35 cellular contexts compared by ENCODE assay signal in the genomic region with DNA sequence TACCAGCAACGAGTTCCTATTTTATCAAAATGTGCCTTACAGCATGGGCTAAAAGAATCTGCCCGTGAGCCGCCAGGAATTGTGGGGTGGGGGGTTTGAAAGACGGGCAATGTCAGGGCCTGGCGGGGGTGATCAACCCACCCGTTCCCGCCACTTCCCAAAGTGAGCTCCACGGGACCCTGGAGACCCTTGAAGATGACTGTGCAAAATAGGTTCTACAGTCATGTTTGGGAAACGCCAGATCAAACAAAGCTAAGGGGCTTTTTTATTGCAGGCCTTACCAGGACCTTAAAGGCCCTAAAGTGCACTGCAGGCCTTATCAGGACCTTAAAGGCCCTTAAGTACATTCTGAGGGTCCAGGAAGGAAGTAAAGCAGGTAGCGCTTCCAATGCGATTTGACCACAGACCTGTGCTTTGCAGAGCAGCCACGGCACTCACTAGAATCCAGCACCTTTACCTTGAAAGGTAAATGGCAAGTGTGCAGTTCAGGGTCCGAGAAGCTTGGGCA.
"Had no signal": no experiment of that assay in that cellular context is flagged by ENCODE, and none has a peak within 500 bp of the region (broad histone marks: within the 10 kb centered on the region; RNA-seq: fewer than 3 reads in every experiment).

No MANE protein-coding gene starts in this region.

- H3K4me1 Mint-ChIP-seq: activated B cell treated with CpG ODN at 0.5 μM for 24 hours; activated CD4-positive, alpha-beta T cell treated with anti-CD3 and anti-CD28 coated beads, Interleukin-2, amount 10 ng/mL, durations not matched to agents 24 days and 14 days; activated naive CD8-positive, alpha-beta T cell treated with anti-CD3 and anti-CD28 coated beads for 36 hours; activated T-helper 17 cell treated with anti-CD3 and anti-CD28 coated beads, Interleukin-2, amount 50 U/mL, for 72 hours had no signal

- H3K9me3 Mint-ChIP-seq: activated CD4-positive, alpha-beta T cell treated with anti-CD3 and anti-CD28 coated beads, Interleukin-2, amount 10 ng/mL, durations not matched to agents 24 days and 14 days; activated T-cell treated with anti-CD3 and anti-CD28 coated beads, Interleukin-2, amount 50 U/mL, for 4 hours; activated T-cell treated with anti-CD3 and anti-CD28 coated beads, Interleukin-2, amount 50 U/mL, for 72 hours; activated T-helper 1 cell treated with anti-CD3 and anti-CD28 coated beads, Interleukin-12 subunit alpha, Interleukin-12 subunit beta, Interleukin-2, Interleukin-4 antibody, amounts not matched to agents 30 ng/mL and 10 ng/mL and 1 ng/mL, durations not matched to agents 14 hours and 24 hours and 36 hours; T-helper 2 cell treated with Interferon-gamma antibody and Interleukin-4, amounts not matched to agents 5 μg/mL and 100 μg/mL, for 36 hours had no signal

- ATAC-seq: activated CD8-positive, alpha-beta T cell treated with anti-CD3 and anti-CD28 coated beads for 36 hours; activated naive CD4-positive, alpha-beta T cell treated with anti-CD3 and anti-CD28 coated beads, Interleukin-2, amount 50 U/mL, for 72 hours; activated T-cell treated with anti-CD3 and anti-CD28 coated beads, Interleukin-2, amount 50 U/mL, for 4 hours; activated T-cell treated with anti-CD3 and anti-CD28 coated beads, Interleukin-2, amount 50 U/mL, for 72 hours; activated T-helper 17 cell treated with anti-CD3 and anti-CD28 coated beads, Interleukin-2, amount 50 U/mL, for 72 hours; body of pancreas had no signal

- H3K27me3 ChIP-seq: adrenal gland, body of pancreas, brain microvascular endothelial cell, breast epithelium had no signal

- H3K36me3 Mint-ChIP-seq: activated CD4-positive, alpha-beta memory T cell treated with anti-CD3 and anti-CD28 coated beads for 36 hours; activated naive CD4-positive, alpha-beta T cell treated with anti-CD3 and anti-CD28 coated beads, Interleukin-2, amount 50 U/mL, for 72 hours; activated naive CD8-positive, alpha-beta T cell treated with anti-CD3 and anti-CD28 coated beads for 36 hours had no signal

- H3K27ac Mint-ChIP-seq: activated B cell treated with CpG ODN at 0.5 μM for 24 hours; activated CD4-positive, alpha-beta memory T cell treated with anti-CD3 and anti-CD28 coated beads for 36 hours; activated CD4-positive, alpha-beta T cell treated with anti-CD3 and anti-CD28 coated beads, Interleukin-2, amount 10 ng/mL, durations not matched to agents 24 days and 14 days; activated CD8-positive, alpha-beta T cell treated with anti-CD3 and anti-CD28 coated beads for 36 hours; activated naive CD4-positive, alpha-beta T cell treated with anti-CD3 and anti-CD28 coated beads for 36 hours; activated naive CD4-positive, alpha-beta T cell treated with anti-CD3 and anti-CD28 coated beads, Interleukin-2, amount 50 U/mL, for 72 hours; activated naive CD8-positive, alpha-beta T cell treated with anti-CD3 and anti-CD28 coated beads for 36 hours; activated T-cell treated with anti-CD3 and anti-CD28 coated beads, Interleukin-2, amount 50 U/mL, for 72 hours; activated T-helper 1 cell treated with anti-CD3 and anti-CD28 coated beads, Interleukin-12 subunit alpha, Interleukin-12 subunit beta, Interleukin-2, Interleukin-4 antibody, amounts not matched to agents 30 ng/mL and 10 ng/mL and 1 ng/mL, durations not matched to agents 14 hours and 24 hours and 36 hours; activated T-helper 17 cell treated with anti-CD3 and anti-CD28 coated beads, Interleukin-2, amount 50 U/mL, for 72 hours; T-helper 2 cell treated with Interferon-gamma antibody and Interleukin-4, amounts not matched to agents 5 μg/mL and 100 μg/mL, for 36 hours had no signal

- H3K9me3 ChIP-seq: adrenal gland, body of pancreas had no signal

- H3K4me3 ChIP-seq: adrenal gland, body of pancreas, breast epithelium had no signal

- DNase-seq: activated B cell treated with CpG ODN at 0.5 μM for 24 hours; activated CD4-positive, alpha-beta memory T cell treated with anti-CD3 and anti-CD28 coated beads for 36 hours; activated CD4-positive, alpha-beta T cell treated with anti-CD3 and anti-CD28 coated beads for 4 hours; activated CD4-positive, alpha-beta T cell treated with anti-CD3 and anti-CD28 coated beads, Interleukin-2, amount 10 ng/mL, durations not matched to agents 24 days and 14 days; activated CD4-positive, alpha-beta T cell treated with anti-CD3 and anti-CD28 coated beads, Interleukin-2, amount 50 U/mL, for 1 hour; activated CD4-positive, alpha-beta T cell treated with anti-CD3 and anti-CD28 coated beads, Interleukin-2, amount 50 U/mL, for 4 hours; activated CD4-positive, CD25-positive, alpha-beta regulatory T cell treated with anti-CD3 and anti-CD28 coated beads, Interleukin-2, amount 50 U/mL, for 72 hours; activated CD8-positive, alpha-beta memory T cell treated with anti-CD3 and anti-CD28 coated beads, Interleukin-2, amount 50 U/mL, for 4 hours; activated CD8-positive, alpha-beta T cell treated with anti-CD3 and anti-CD28 coated beads for 36 hours; activated effector memory CD4-positive, alpha-beta T cell treated with anti-CD3 and anti-CD28 coated beads, Interleukin-2, amount 50 U/mL, for 16 hours; activated gamma-delta T cell treated with Interleukin-2 at 50 U/mL for 16 hours; activated naive CD4-positive, alpha-beta T cell; activated naive CD4-positive, alpha-beta T cell treated with anti-CD3 and anti-CD28 coated beads for 36 hours; activated naive CD4-positive, alpha-beta T cell treated with anti-CD3 and anti-CD28 coated beads, Interleukin-2, amount 50 U/mL, for 16 hours; activated naive CD8-positive, alpha-beta T cell treated with anti-CD3 and anti-CD28 coated beads for 36 hours; activated T-cell treated with anti-CD3 and anti-CD28 coated beads for 4 hours; activated T-cell treated with anti-CD3 and anti-CD28 coated beads, Interleukin-2, amount 50 U/mL, for 1 hour; activated T-cell treated with anti-CD3 and anti-CD28 coated beads, Interleukin-2, amount 50 U/mL, for 4 hours; activated T-cell treated with anti-CD3 and anti-CD28 coated beads, Interleukin-2, amount 50 U/mL, for 72 hours; adrenal gland; amniotic stem cell; aorta; body of pancreas; brain microvascular endothelial cell; central memory CD4-positive, alpha-beta T cell; T-helper 2 cell; T-helper 9 cell had no signal

- H3K4me1 ChIP-seq: adrenal gland, body of pancreas, breast epithelium had no signal

- FAIRE-seq: astrocyte, TTC549 had no signal

- H3K4me3 Mint-ChIP-seq: activated B cell treated with CpG ODN at 0.5 μM for 24 hours; activated CD4-positive, alpha-beta memory T cell treated with anti-CD3 and anti-CD28 coated beads for 36 hours; activated CD4-positive, alpha-beta T cell treated with anti-CD3 and anti-CD28 coated beads, Interleukin-2, amount 10 ng/mL, durations not matched to agents 24 days and 14 days; activated CD8-positive, alpha-beta T cell treated with anti-CD3 and anti-CD28 coated beads for 36 hours; activated naive CD4-positive, alpha-beta T cell treated with anti-CD3 and anti-CD28 coated beads for 36 hours; activated naive CD8-positive, alpha-beta T cell treated with anti-CD3 and anti-CD28 coated beads for 36 hours; activated T-cell treated with anti-CD3 and anti-CD28 coated beads, Interleukin-2, amount 50 U/mL, for 4 hours; activated T-cell treated with anti-CD3 and anti-CD28 coated beads, Interleukin-2, amount 50 U/mL, for 72 hours; activated T-helper 1 cell treated with anti-CD3 and anti-CD28 coated beads, Interleukin-12 subunit alpha, Interleukin-12 subunit beta, Interleukin-2, Interleukin-4 antibody, amounts not matched to agents 30 ng/mL and 10 ng/mL and 1 ng/mL, durations not matched to agents 14 hours and 24 hours and 36 hours; activated T-helper 17 cell treated with anti-CD3 and anti-CD28 coated beads, Interleukin-2, amount 50 U/mL, for 72 hours; T-helper 2 cell treated with Interferon-gamma antibody and Interleukin-4, amounts not matched to agents 5 μg/mL and 100 μg/mL, for 36 hours had no signal

- H3K27me3 Mint-ChIP-seq: activated CD4-positive, alpha-beta T cell treated with anti-CD3 and anti-CD28 coated beads, Interleukin-2, amount 10 ng/mL, durations not matched to agents 24 days and 14 days had no signal

- H3K36me3 ChIP-seq: adrenal gland, brain microvascular endothelial cell, breast epithelium had no signal

- H3K27ac ChIP-seq: adrenal gland, body of pancreas, brain microvascular endothelial cell, breast epithelium, VCaP had no signal
